ENCODE assay signal across 8 cellular contexts in the genomic region with DNA sequence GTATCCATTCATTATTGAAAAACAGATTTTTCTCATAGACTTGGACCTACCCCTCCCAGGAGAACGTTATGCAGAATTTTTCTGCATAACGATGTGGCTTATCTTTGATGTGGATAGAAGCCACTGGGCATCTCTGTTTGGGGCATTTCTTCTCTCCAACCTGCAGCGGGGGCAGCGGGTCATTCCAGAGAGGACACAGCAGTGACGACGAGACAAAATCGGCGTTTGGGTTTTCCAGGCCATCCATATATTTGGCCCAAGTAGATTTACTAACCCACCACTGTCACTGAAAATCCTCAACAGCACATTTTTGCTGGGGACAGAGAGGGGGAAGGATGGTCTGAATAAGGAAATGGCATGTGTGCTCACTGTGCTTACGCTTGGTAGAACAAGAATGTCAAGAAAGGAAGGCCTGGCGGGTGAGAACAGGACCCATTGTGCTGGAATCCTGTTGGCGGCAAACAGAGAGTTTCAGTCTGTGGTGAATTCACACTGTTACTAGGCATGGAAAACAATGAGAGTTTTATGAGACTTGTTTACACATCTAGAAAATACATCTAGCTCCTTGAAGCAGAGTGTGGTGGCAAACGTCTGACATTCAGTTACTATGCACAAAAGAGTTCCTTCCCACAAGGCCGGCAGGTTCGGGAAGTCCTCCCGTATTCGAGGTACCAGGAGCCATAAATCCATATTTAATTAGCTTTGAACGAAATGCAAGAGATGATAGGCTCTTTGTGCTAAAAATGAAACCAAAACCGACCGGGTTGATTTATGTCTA.
DNase-seq lines count a peak whose midpoint lies in the region; ATAC-seq lines count a peak whose summit lies in the region.

No MANE protein-coding gene starts in this region.

- peaks cover 0 to 2% of the 10 kb centered on the region in 2 donors for H3K27me3 Mint-ChIP-seq in CD4-positive, alpha-beta memory T cell

- peak overlapping the region; percentile 29 for H3K27ac ChIP-seq in CD4-positive, alpha-beta memory T cell (ENCODE audit: low read depth, low read length)
- peak overlapping the region; percentile 78 for H3K27ac ChIP-seq in SJSA1

- peak in 3 of 5 donors; percentile 9 to 13 (median 12) for DNase-seq in CD4-positive, alpha-beta memory T cell
- DNase-seq in SJSA1 (ENCODE audit: low read depth in 1 of 2, low spot score in 2 of 2) (peak; percentile 66 to 68), fibroblast of gingiva (ENCODE audit: low read depth) (peak; percentile 55), pons (ENCODE audit: low spot score) (peak; percentile 97), NCI-H2171 (lab: John Stamatoyannopoulos, UW) (no peak)
- no peak for DNase-seq in stimulated activated CD8-positive, alpha-beta memory T cell treated with anti-CD3 and anti-CD28 coated beads, Interleukin-4, amount 100 ng/mL, for 48 hours
- DNase-seq in activated CD4-positive, CD25-positive, alpha-beta regulatory T cell (lab: John Stamatoyannopoulos, UW), result no peak

- H3K36me3 ChIP-seq in CD4-positive, alpha-beta memory T cell (ENCODE audit: insufficient read depth, low read length), result no peaks in the 10 kb centered on the region
- H3K36me3 ChIP-seq in SJSA1, result no peaks in the 10 kb centered on the region

- peak overlapping the region; percentile 62 to 94 (median 92) for H3K27ac Mint-ChIP-seq in CD4-positive, alpha-beta memory T cell

- no peaks in the 10 kb centered on the region for H3K9me3 ChIP-seq in CD4-positive, alpha-beta memory T cell (ENCODE audit: control insufficient read depth in 1 of 2, low read length in 2 of 2)
- no peaks in the 10 kb centered on the region for H3K9me3 ChIP-seq in SJSA1 (replicated peaks)

- intact Hi-C loops in CD4-positive, alpha-beta memory T cell (cut with micrococcal nuclease), result loop anchor here (10.0 kb wide), 1 partner anchor 193 kb away; no protein-coding TSS in a partner anchor

- no peak for ATAC-seq in HG02884 (IDR thresholded peaks at IDR 0.05; ENCODE audit: unreplicated experiment)

- H3K36me3 Mint-ChIP-seq in CD4-positive, alpha-beta memory T cell, result no peaks in the 10 kb centered on the region

- H3K27me3 ChIP-seq in CD4-positive, alpha-beta memory T cell (ENCODE audit: insufficient read depth, low read length), result no peaks in the 10 kb centered on the region
- no peaks in the 10 kb centered on the region for H3K27me3 ChIP-seq in SJSA1 (replicated peaks)

- H3K4me1 Mint-ChIP-seq in CD4-positive, alpha-beta memory T cell, result peaks cover 28 to 57% (median 36%) of the 10 kb centered on the region in 4 donors

- H3K4me3 Mint-ChIP-seq in CD4-positive, alpha-beta memory T cell, result peak overlapping the region; percentile 86 to 93 (median 90)

- peak overlapping the region; percentile 10 to 58 for H3K4me3 ChIP-seq in CD4-positive, alpha-beta memory T cell (ENCODE audit: low read length in 2 of 2)
- H3K4me3 ChIP-seq in SJSA1, result no peak overlapping the region

- POLR2A ChIA-PET in CD4-positive, alpha-beta memory T cell (lab: Charles Lee; ENCODE audit: partially characterized antibody), result interaction anchor here (0.7 to 1.9 kb wide), 7 partner anchors 17 to 313 kb away, joined by 3 to 12 read pairs (median 3); partner anchors contain the start of gene KLF6

- H3K9me3 Mint-ChIP-seq in CD4-positive, alpha-beta memory T cell, result no peaks in the 10 kb centered on the region

- CTCF ChIA-PET in CD4-positive, alpha-beta memory T cell (lab: Charles Lee; ENCODE audit: partially characterized antibody), result interaction anchor here (0.8 kb wide), 1 partner anchor 137 kb away, joined by 3 read pairs; no protein-coding TSS in a partner anchor

- H3K4me1 ChIP-seq in CD4-positive, alpha-beta memory T cell (ENCODE audit: insufficient read depth, low read length), result peaks cover 43% of the 10 kb centered on the region
- H3K4me1 ChIP-seq in SJSA1 (replicated peaks), result peaks cover 36% of the 10 kb centered on the region

Comparison
In these comparisons a context has a peak if more than half of its experiments do, and no peak if none do; other contexts are left out.
1. DNase-seq: peak in CD4-positive, alpha-beta memory T cell (3 of 5), SJSA1 (2 of 2), fibroblast of gingiva (single experiment) and pons (single experiment); none in stimulated activated CD8-positive, alpha-beta memory T cell treated with anti-CD3 and anti-CD28 coated beads, Interleukin-4, amount 100 ng/mL, for 48 hours (single experiment), NCI-H2171 (single experiment) and activated CD4-positive, CD25-positive, alpha-beta regulatory T cell (0 of 4).